Comparison of ENCODE assay signal across 32 cellular contexts in genomic region chr9:20403346-20403745, GRCh38.
"Had no signal": no experiment of that assay in that cellular context is flagged by ENCODE, and none has a peak within 500 bp of the region (broad histone marks: within the 10 kb centered on the region; RNA-seq: fewer than 3 reads in every experiment).

No MANE protein-coding gene starts in this region.

- H3K4me3 Mint-ChIP-seq: activated CD4-positive, alpha-beta memory T cell treated with anti-CD3 and anti-CD28 coated beads for 36 hours; activated CD4-positive, alpha-beta T cell treated with anti-CD3 and anti-CD28 coated beads, Interleukin-2, amount 10 ng/mL, durations not matched to agents 24 days and 14 days; activated T-cell treated with anti-CD3 and anti-CD28 coated beads, Interleukin-2, amount 50 U/mL, for 4 hours; activated T-helper 17 cell treated with anti-CD3 and anti-CD28 coated beads, Interleukin-2, amount 50 U/mL, for 72 hours; neural crest cell; stimulated activated memory B cell treated with anti-CD40 and anti-IgM and Interleukin-4, amounts not matched to agents 10 μg/mL and 1 μg/mL and 100 μg/mL, for 72 hours; stimulated activated naive CD8-positive, alpha-beta T cell treated with anti-CD3 and anti-CD28 coated beads, Interleukin-15, amount 100 ng/mL, for 72 hours; type B pancreatic cell had no signal

- H3K27me3 ChIP-seq: adrenal gland, body of pancreas, colonic mucosa, gastrocnemius medialis, pancreas, sigmoid colon, uterus had no signal

- H3K9me3 ChIP-seq: adrenal gland, body of pancreas, colonic mucosa, gastrocnemius medialis, left ventricle myocardium inferior, mucosa of descending colon, pancreas, prostate gland, sigmoid colon, uterus had no signal

- H3K27ac ChIP-seq: adrenal gland, body of pancreas, colonic mucosa, gastrocnemius medialis, left ventricle myocardium inferior, pancreas, prostate gland, sigmoid colon, uterus had no signal

- H3K27ac Mint-ChIP-seq: activated CD4-positive, alpha-beta memory T cell treated with anti-CD3 and anti-CD28 coated beads for 36 hours; activated CD4-positive, alpha-beta T cell treated with anti-CD3 and anti-CD28 coated beads, Interleukin-2, amount 10 ng/mL, durations not matched to agents 24 days and 14 days; activated T-helper 17 cell treated with anti-CD3 and anti-CD28 coated beads, Interleukin-2, amount 50 U/mL, for 72 hours; stimulated activated memory B cell treated with anti-CD40 and anti-IgM and Interleukin-4, amounts not matched to agents 10 μg/mL and 1 μg/mL and 100 μg/mL, for 72 hours; stimulated activated naive CD8-positive, alpha-beta T cell treated with anti-CD3 and anti-CD28 coated beads, Interleukin-15, amount 100 ng/mL, for 72 hours; type B pancreatic cell had no signal

- H3K4me1 Mint-ChIP-seq: stimulated activated memory B cell treated with anti-CD40 and anti-IgM and Interleukin-4, amounts not matched to agents 10 μg/mL and 1 μg/mL and 100 μg/mL, for 72 hours had no signal

- H3K27me3 Mint-ChIP-seq: activated CD4-positive, alpha-beta memory T cell treated with anti-CD3 and anti-CD28 coated beads for 36 hours; activated CD4-positive, alpha-beta T cell treated with anti-CD3 and anti-CD28 coated beads, Interleukin-2, amount 10 ng/mL, durations not matched to agents 24 days and 14 days; activated T-helper 17 cell treated with anti-CD3 and anti-CD28 coated beads, Interleukin-2, amount 50 U/mL, for 72 hours; stimulated activated memory B cell treated with anti-CD40 and anti-IgM and Interleukin-4, amounts not matched to agents 10 μg/mL and 1 μg/mL and 100 μg/mL, for 72 hours; stimulated activated naive CD8-positive, alpha-beta T cell treated with anti-CD3 and anti-CD28 coated beads, Interleukin-15, amount 100 ng/mL, for 72 hours; type B pancreatic cell had no signal

- H3K36me3 Mint-ChIP-seq: stimulated activated memory B cell treated with anti-CD40 and anti-IgM and Interleukin-4, amounts not matched to agents 10 μg/mL and 1 μg/mL and 100 μg/mL, for 72 hours had no signal

- ATAC-seq: activated naive CD4-positive, alpha-beta T cell treated with anti-CD3 and anti-CD28 coated beads, Interleukin-2, amount 50 U/mL, for 72 hours; activated T-cell treated with anti-CD3 and anti-CD28 coated beads, Interleukin-2, amount 50 U/mL, for 4 hours; activated T-helper 17 cell treated with anti-CD3 and anti-CD28 coated beads, Interleukin-2, amount 50 U/mL, for 72 hours; body of pancreas; gastrocnemius medialis; mucosa of descending colon; pancreas; stimulated activated memory B cell treated with anti-CD40 and anti-IgM and Interleukin-4, amounts not matched to agents 10 μg/mL and 1 μg/mL and 100 μg/mL, for 72 hours; stimulated activated naive CD8-positive, alpha-beta T cell treated with anti-CD3 and anti-CD28 coated beads, Interleukin-15, amount 100 ng/mL, for 72 hours had no signal

- DNase-seq: activated CD4-positive, alpha-beta memory T cell treated with anti-CD3 and anti-CD28 coated beads for 36 hours; activated CD4-positive, alpha-beta T cell treated with anti-CD3 and anti-CD28 coated beads, Interleukin-2, amount 10 ng/mL, durations not matched to agents 24 days and 14 days; activated CD4-positive, CD25-positive, alpha-beta regulatory T cell treated with anti-CD3 and anti-CD28 coated beads, Interleukin-2, amount 50 U/mL, for 72 hours; activated gamma-delta T cell treated with Interleukin-2 at 50 U/mL for 16 hours; activated T-cell treated with anti-CD3 and anti-CD28 coated beads, Interleukin-2, amount 50 U/mL, for 4 hours; adrenal gland; aorta; body of pancreas; cerebellar nuclear complex; colonic mucosa; effector CD8-positive, alpha-beta T cell; gastrocnemius medialis; glutamatergic neuron; left ventricle myocardium inferior; mucosa of descending colon; nucleus accumbens; pancreas; retina; sigmoid colon; stimulated activated CD4-positive, alpha-beta T cell treated with anti-CD3 and anti-CD28 coated beads, Interleukin-1b, Interleukin-23, amount 100 ng/mL, for 48 hours; stimulated activated CD4-positive, alpha-beta T cell treated with anti-CD3 and anti-CD28 coated beads, Interleukin-4, amount 100 ng/mL, for 4 hours; stimulated activated CD8-positive, alpha-beta memory T cell treated with anti-CD3 and anti-CD28 coated beads, Interleukin-4, amount 100 ng/mL, for 48 hours; stimulated activated naive CD8-positive, alpha-beta T cell treated with anti-CD3 and anti-CD28 coated beads, Interleukin-15, amount 100 ng/mL, for 72 hours; substantia nigra; SW 1271; uterus had no signal

- H3K9me3 Mint-ChIP-seq: activated CD4-positive, alpha-beta memory T cell treated with anti-CD3 and anti-CD28 coated beads for 36 hours; activated T-cell treated with anti-CD3 and anti-CD28 coated beads, Interleukin-2, amount 50 U/mL, for 4 hours; activated T-helper 17 cell treated with anti-CD3 and anti-CD28 coated beads, Interleukin-2, amount 50 U/mL, for 72 hours; neural crest cell; stimulated activated memory B cell treated with anti-CD40 and anti-IgM and Interleukin-4, amounts not matched to agents 10 μg/mL and 1 μg/mL and 100 μg/mL, for 72 hours; type B pancreatic cell had no signal
